ENCODE assay signal across 5 cellular contexts in genomic region chr1:46341222-46342083, GRCh38. TPM values are rescaled to one million over a fixed set of nuclear protein-coding genes. Genes with fewer than 3 reads are reported as not detected.
DNase-seq lines count a peak whose midpoint lies in the region; ATAC-seq and TF ChIP-seq lines count a peak whose summit lies in the region.

No MANE protein-coding gene starts in this region.

- DNase-seq in heart right ventricle (no peak), testis (peak; percentile 26), ACHN (no peak), SW480 (ENCODE audit: low spot score) (no peak)

- peak in 1 of 8 donors; percentile 1 for ATAC-seq in heart right ventricle

- no peak for TF ChIP-seq POLR2A in testis (IDR thresholded peaks at IDR 0.05)

- intact Hi-C loops in heart right ventricle (cut with DNase I) (loop anchor here in 7 of 10 donors (2.0 to 10.0 kb wide), 3 partner anchors 39 to 97 kb away; partner anchors contain the start of genes LRRC41 (in 7 of the 7), UQCRH (in 7 of the 7) and RAD54L (in 3 of the 7)), testis (cut with DNase I; ENCODE audit: low total_unique reads) (no loop called here)

- in situ Hi-C loops in ACHN (cut with HindIII; ENCODE audit: low pct_ligation_motif_present, low pct_unique_long_range_greater_than_20kb, low sequenced_read_pairs), result no loop called here

- H3K9me3 ChIP-seq in heart right ventricle, result no peaks in the 10 kb centered on the region
- no peaks in the 10 kb centered on the region for H3K9me3 ChIP-seq in testis

- H3K27ac ChIP-seq in VCaP, result peak overlapping the region; percentile 96
- H3K27ac ChIP-seq in heart right ventricle, result peak overlapping the region; percentile 86 to 99 (median 96)
- H3K27ac ChIP-seq in testis, result peak overlapping the region; percentile 98 to 99

- peak overlapping the region; percentile 40 to 91 (median 66) for H3K4me3 ChIP-seq in heart right ventricle
- H3K4me3 ChIP-seq in testis, result peak overlapping the region; percentile 80 to 82

- H3K4me1 ChIP-seq in heart right ventricle, result peaks cover 0 to 35% (median 21%) of the 10 kb centered on the region in 9 donors
- H3K4me1 ChIP-seq in testis, result peaks cover 16% of the 10 kb centered on the region

- H3K36me3 ChIP-seq in heart right ventricle, result peaks cover 0 to 32% (median 11%) of the 10 kb centered on the region in 9 donors
- H3K36me3 ChIP-seq in testis (ENCODE audit: low read depth, missing control alignments), result no peaks in the 10 kb centered on the region

- WGBS in heart right ventricle, 2 donors, result 53 to 56% methylated on average over 31 of the region's 31 CpGs
- WGBS in testis, 2 donors, result 21 to 25% methylated on average over 29 to 31 of the region's 31 CpGs

- no peak for TF ChIP-seq CTCF in VCaP (conservative IDR thresholded peaks at IDR 0.05)
- TF ChIP-seq CTCF in heart right ventricle (IDR thresholded peaks at IDR 0.05), result no peak
- TF ChIP-seq CTCF in testis (IDR thresholded peaks at IDR 0.05), result no peak

- H3K27me3 ChIP-seq in heart right ventricle (no peaks in the 10 kb centered on the region), testis (no peaks in the 10 kb centered on the region)

RNA-seq across cellular contexts. Expression of gene NSUN4, which starts 0.8 kb away (rescaled TPM):
- 10 to 100 TPM; 12.5 to 18.7 (median 16.5) TPM for total RNA-seq in heart right ventricle
- 1 to 10 TPM; 9.6 to 9.9 TPM for polyA plus RNA-seq in heart right ventricle
- total RNA-seq in testis, result 100 to 1,000 TPM in 1 of 2 donors, 10 to 100 TPM in 1; 47.4 to 130 TPM
- 94.3 TPM for polyA plus RNA-seq in testis (ENCODE audit: insufficient read depth, low read depth, low replicate concordance)

RNA-seq across cellular contexts. Expression of gene UQCRH, which starts 38.0 kb away (rescaled TPM):
- total RNA-seq in heart right ventricle, result 1,000 to 10,000 TPM in 5 of 10 donors, 100 to 1,000 TPM in 5; 759 to 1,195 (median 1,005) TPM
- polyA plus RNA-seq in heart right ventricle, result 1,000 to 10,000 TPM in 1 of 2 donors, 100 to 1,000 TPM in 1; 819 to 1,588 TPM
- total RNA-seq in testis, result 100 to 1,000 TPM; 183 to 259 TPM
- 165 TPM for polyA plus RNA-seq in testis (ENCODE audit: insufficient read depth, low read depth, low replicate concordance)

RNA-seq across cellular contexts. Expression of gene LRRC41, which starts 38.0 kb away (rescaled TPM):
- total RNA-seq in heart right ventricle (10 to 100 TPM; 36.7 to 52.5 (median 43.6) TPM), testis (100 to 1,000 TPM; 123 to 136 TPM)
- polyA plus RNA-seq in heart right ventricle (10 to 100 TPM; 15.4 to 23.1 TPM), testis (ENCODE audit: insufficient read depth, low read depth, low replicate concordance) (86.4 TPM)

RNA-seq across cellular contexts. Expression of gene FAAH, which starts 52.7 kb away (rescaled TPM):
- 1 to 10 TPM; 1.8 to 9.8 (median 3.1) TPM for total RNA-seq in heart right ventricle
- polyA plus RNA-seq in heart right ventricle, result 10 to 100 TPM in 1 of 2 donors, 1 to 10 TPM in 1; 2.4 to 16.4 TPM
- 10 to 100 TPM; 55.8 to 72.0 TPM for total RNA-seq in testis
- 113 TPM for polyA plus RNA-seq in testis (ENCODE audit: insufficient read depth, low read depth, low replicate concordance)
